19 cellular contexts compared by ENCODE assay signal in the genomic region with DNA sequence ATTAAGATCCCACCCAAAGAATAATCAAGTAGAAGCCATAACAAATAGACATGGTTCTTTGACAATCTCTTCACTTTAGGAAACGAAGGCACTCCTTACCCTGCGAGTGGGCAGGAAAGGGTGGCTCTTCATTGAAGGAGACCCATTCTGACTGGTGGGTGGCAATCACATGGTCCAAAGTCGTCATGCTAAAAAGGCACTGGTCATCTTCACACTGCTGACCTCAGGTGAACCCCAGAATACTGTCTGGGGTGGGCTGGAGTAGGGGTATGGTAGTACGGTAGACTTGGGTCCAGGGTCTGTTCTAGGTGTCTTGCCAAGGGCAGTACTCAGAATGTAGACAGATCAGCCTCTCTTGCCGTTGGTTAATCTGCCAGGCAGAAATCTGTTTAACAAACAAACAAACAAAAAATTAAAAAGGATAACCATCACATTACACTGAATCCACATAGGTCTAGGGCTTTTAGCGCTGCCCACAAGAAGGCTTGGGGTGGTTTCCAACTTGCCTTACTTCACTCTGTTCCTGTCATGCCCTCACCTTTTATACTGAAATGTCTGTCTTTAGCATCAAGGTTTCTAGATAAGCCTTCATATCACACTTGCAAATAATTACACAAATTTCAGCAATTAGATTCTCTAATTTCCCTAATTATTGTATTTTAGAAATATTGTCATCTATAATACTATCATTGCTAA. TPM values are rescaled to one million over a fixed set of nuclear protein-coding genes. Genes with fewer than 3 reads are reported as not detected.
DNase-seq lines count a peak whose midpoint lies in the region; ATAC-seq and TF ChIP-seq lines count a peak whose summit lies in the region.
"Had no signal": no experiment of that assay in that cellular context is flagged by ENCODE, and none has a peak within 500 bp of the region (broad histone marks: within the 10 kb centered on the region; RNA-seq: fewer than 3 reads in every experiment).

No MANE protein-coding gene starts in this region.

- H3K27me3 ChIP-seq in ACC112 (ENCODE audit: insufficient read depth, low read length) (no peaks in the 10 kb centered on the region), esophagus squamous epithelium (no peaks in the 10 kb centered on the region), lower lobe of right lung (ENCODE audit: low read depth) (no peaks in the 10 kb centered on the region), sigmoid colon (no peaks in the 10 kb centered on the region)

- H3K9me3 ChIP-seq in esophagus squamous epithelium (no peaks in the 10 kb centered on the region), lower lobe of right lung (no peaks in the 10 kb centered on the region), sigmoid colon (no peaks in the 10 kb centered on the region)

- no peaks in the 10 kb centered on the region for H3K27me3 Mint-ChIP-seq in mesothelial cell of epicardium (ENCODE audit: low read depth)
- H3K27me3 Mint-ChIP-seq in naive thymus-derived CD8-positive, alpha-beta T cell = peaks cover 0 to 11% (median 3%) of the 10 kb centered on the region in 5 donors

- H3K27ac ChIP-seq in ACC112 (ENCODE audit: low read depth, low read length) (no peak overlapping the region), RWPE1 (peak overlapping the region; percentile 16; the same call in 1 of the 2 replicates), esophagus squamous epithelium (peak overlapping the region; percentile 19 to 88 (median 66)), lower lobe of right lung (no peak overlapping the region), sigmoid colon (no peak overlapping the region)

- H3K4me3 Mint-ChIP-seq in mesothelial cell of epicardium = no peak overlapping the region
- no peak overlapping the region for H3K4me3 Mint-ChIP-seq in naive thymus-derived CD8-positive, alpha-beta T cell
- H3K4me3 Mint-ChIP-seq: B cell, HFFc6 had no signal

- intact Hi-C loops in esophagus squamous epithelium (cut with DNase I) (no loop called here), lower lobe of right lung (cut with DNase I) (no loop called here), sigmoid colon (cut with DNase I) (no loop called here)

- H3K36me3 Mint-ChIP-seq in mesothelial cell of epicardium = no peaks in the 10 kb centered on the region
- H3K36me3 Mint-ChIP-seq in naive thymus-derived CD8-positive, alpha-beta T cell = no peaks in the 10 kb centered on the region

- TF ChIP-seq POLR2A in esophagus squamous epithelium (IDR thresholded peaks at IDR 0.05) (no peak), sigmoid colon (IDR thresholded peaks at IDR 0.05) (no peak)

- peaks cover 30% of the 10 kb centered on the region for H3K4me1 Mint-ChIP-seq in mesothelial cell of epicardium
- peaks cover 0 to 3% (median 0%) of the 10 kb centered on the region in 4 donors for H3K4me1 Mint-ChIP-seq in naive thymus-derived CD8-positive, alpha-beta T cell
- H3K4me1 Mint-ChIP-seq: B cell had no signal

- TF ChIP-seq EP300 in sigmoid colon (IDR thresholded peaks at IDR 0.05) = no peak

- ATAC-seq in naive thymus-derived CD8-positive, alpha-beta T cell = no peak
- ATAC-seq in lower lobe of right lung = no peak
- ATAC-seq: K562 had no signal

- H3K9me3 Mint-ChIP-seq in mesothelial cell of epicardium = no peaks in the 10 kb centered on the region
- H3K9me3 Mint-ChIP-seq in naive thymus-derived CD8-positive, alpha-beta T cell = peaks cover 0 to 2% (median 0%) of the 10 kb centered on the region in 9 donors
- H3K9me3 Mint-ChIP-seq: HFFc6 had no signal

- 69 to 71% methylated on average over 6 of the region's 6 CpGs for WGBS in esophagus squamous epithelium, 2 donors
- WGBS in sigmoid colon, 2 donors = 90% methylated on average over 6 of the region's 6 CpGs

- no peak overlapping the region for H3K4me3 ChIP-seq in ACC112 (ENCODE audit: low read depth, low read length)
- no peak overlapping the region for H3K4me3 ChIP-seq in esophagus squamous epithelium
- no peak overlapping the region for H3K4me3 ChIP-seq in lower lobe of right lung
- no peak overlapping the region for H3K4me3 ChIP-seq in sigmoid colon
- H3K4me3 ChIP-seq: K562 had no signal

- POLR2A ChIA-PET in RWPE1 (lab: Yijun Ruan, JAX; ENCODE audit: low non-redundant PET) = no interaction called here
- POLR2A ChIA-PET in naive thymus-derived CD8-positive, alpha-beta T cell (lab: Charles Lee) = no interaction called here

- DNase-seq in RWPE1 (ENCODE audit: low spot score) (no peak), esophagus squamous epithelium (lab: John Stamatoyannopoulos, UW) (no peak), mesothelial cell of epicardium (ENCODE audit: low spot score in 2 of 2, unreplicated experiment in 2 of 2) (no peak), lower lobe of right lung (no peak), COR-L47 (lab: John Stamatoyannopoulos, UW) (no peak), sigmoid colon (no peak)
- DNase-seq in naive thymus-derived CD8-positive, alpha-beta T cell = no peak
- DNase-seq: 8988T, EL, GF-D8, H7, HFFc6, NCI-H1105, NCI-H2029 treated with DMSO at 0.1 percent for 48 hours, NCI-H345, Right ventricle myocardium superior had no signal

- CTCF ChIA-PET in RWPE1 (lab: Yijun Ruan, JAX) = no interaction called here

- H3K27ac Mint-ChIP-seq in mesothelial cell of epicardium = peak overlapping the region; percentile 41
- H3K27ac Mint-ChIP-seq in naive thymus-derived CD8-positive, alpha-beta T cell = no peak overlapping the region
- H3K27ac Mint-ChIP-seq: B cell, HFFc6 had no signal

- TF ChIP-seq CTCF in RWPE1 (conservative IDR thresholded peaks at IDR 0.05; ENCODE audit: low read depth) (no peak), esophagus squamous epithelium (IDR thresholded peaks at IDR 0.05) (no peak), mesothelial cell of epicardium (IDR thresholded peaks at IDR 0.05; ENCODE audit: unreplicated experiment) (no peak), lower lobe of right lung (IDR thresholded peaks at IDR 0.05) (no peak), sigmoid colon (IDR thresholded peaks at IDR 0.05) (no peak)

- H2AFZ ChIP-seq in ACC112 (ENCODE audit: low read length, unreplicated experiment) = peak overlapping the region; percentile 51

- H3K4me1 ChIP-seq in ACC112 (ENCODE audit: control insufficient read depth, insufficient read depth, low read length, unreplicated experiment) (peaks cover 30% of the 10 kb centered on the region), esophagus squamous epithelium (peaks cover 15 to 62% (median 20%) of the 10 kb centered on the region in 3 donors), lower lobe of right lung (peaks cover 17% of the 10 kb centered on the region), sigmoid colon (no peaks in the 10 kb centered on the region)

- no peaks in the 10 kb centered on the region for H3K79me2 ChIP-seq in ACC112 (ENCODE audit: control insufficient read depth, insufficient read depth, low read length, unreplicated experiment)

- H3K36me3 ChIP-seq in ACC112 (ENCODE audit: insufficient read depth, low read length) (no peaks in the 10 kb centered on the region), esophagus squamous epithelium (peaks cover 0 to 8% (median 0%) of the 10 kb centered on the region in 3 donors), lower lobe of right lung (no peaks in the 10 kb centered on the region), sigmoid colon (no peaks in the 10 kb centered on the region)

RNA-seq across cellular contexts. Expression of gene STON2, which starts 1.8 kb away (rescaled TPM):
- 10 to 100 TPM; 58.7 to 71.6 (median 67.1) TPM for total RNA-seq in esophagus squamous epithelium
- total RNA-seq in mesothelial cell of epicardium = 60.4 to 63.5 TPM (median 63.0 TPM) in 3 replicates
- not detected for total RNA-seq in naive thymus-derived CD8-positive, alpha-beta T cell
- polyA plus RNA-seq in naive thymus-derived CD8-positive, alpha-beta T cell = not detected
- total RNA-seq in lower lobe of right lung = 34.3 TPM
- total RNA-seq in sigmoid colon = 10 to 100 TPM; 12.2 to 15.6 (median 13.3) TPM
- polyA plus RNA-seq in sigmoid colon = 1 to 10 TPM; 2.9 to 6.2 (median 3.0) TPM
- total RNA-seq: B cell, HFFc6 had no signal

Comparison
In these comparisons a context has a peak if more than half of its experiments do, and no peak if none do; other contexts are left out.
1. H3K27ac ChIP-seq: peak in RWPE1 (single experiment) and esophagus squamous epithelium (4 of 4); none in ACC112 (single experiment), lower lobe of right lung (single experiment) and sigmoid colon (0 of 4).
2. RNA of gene STON2, which starts 1.8 kb away (total RNA-seq): 58.7 to 71.6 TPM in esophagus squamous epithelium, 60.4 to 63.5 TPM in mesothelial cell of epicardium, 34.3 TPM in lower lobe of right lung (single experiment) and 12.2 to 15.6 TPM in sigmoid colon; not detected in naive thymus-derived CD8-positive, alpha-beta T cell; every median in the first group is over 4 times any median in the second.